ENCODE assay signal across 25 cellular contexts in genomic region chr15:39886418-39886817, GRCh38.
"Had no signal": no experiment of that assay in that cellular context is flagged by ENCODE, and none has a peak within 500 bp of the region (broad histone marks: within the 10 kb centered on the region; RNA-seq: fewer than 3 reads in every experiment).

No MANE protein-coding gene starts in this region.

- DNase-seq: activated CD4-positive, CD25-positive, alpha-beta regulatory T cell treated with anti-CD3 and anti-CD28 coated beads, Interleukin-2, amount 50 U/mL, for 72 hours; activated CD8-positive, alpha-beta memory T cell treated with anti-CD3 and anti-CD28 coated beads for 24 hours; activated CD8-positive, alpha-beta memory T cell treated with anti-CD3 and anti-CD28 coated beads, Interleukin-2, amount 50 U/mL, for 48 hours; activated effector memory CD4-positive, alpha-beta T cell treated with Interleukin-2 at 50 U/mL for 16 hours; activated naive CD4-positive, alpha-beta T cell treated with anti-CD3 and anti-CD28 coated beads, Interleukin-2, amount 50 U/mL, for 16 hours; activated T-cell treated with anti-CD3 and anti-CD28 coated beads, Interleukin-2, amount 50 U/mL, for 48 hours; dermis blood vessel endothelial cell; effector memory CD4-positive, alpha-beta T cell; foreskin fibroblast; glutamatergic neuron; hippocampal formation; immature natural killer cell; kidney glomerular epithelial cell; left ventricle myocardium inferior; mucosa of descending colon; naive B cell; right cardiac atrium; stimulated activated naive CD8-positive, alpha-beta T cell treated with anti-CD3 and anti-CD28 coated beads, Interleukin-15, amount 100 ng/mL, for 72 hours; trophoblast cell had no signal

- H3K4me1 ChIP-seq: left ventricle myocardium inferior, vagina had no signal

- H3K27ac Mint-ChIP-seq: immature natural killer cell; naive B cell; progenitor cell of endocrine pancreas; stimulated activated naive CD8-positive, alpha-beta T cell treated with anti-CD3 and anti-CD28 coated beads, Interleukin-15, amount 100 ng/mL, for 72 hours; T-helper 1 cell treated with Interleukin-12 subunit alpha and Interleukin-12 subunit beta and Interleukin-4 antibody, amounts not matched to agents 30 μg/mL and 1 μg/mL, for 36 hours had no signal

- H3K9me3 ChIP-seq: ascending aorta, left ventricle myocardium inferior, mucosa of descending colon, vagina had no signal

- ATAC-seq: mucosa of descending colon; right cardiac atrium; stimulated activated naive CD8-positive, alpha-beta T cell treated with anti-CD3 and anti-CD28 coated beads, Interleukin-15, amount 100 ng/mL, for 72 hours had no signal

- H3K4me3 Mint-ChIP-seq: immature natural killer cell; naive B cell; neural crest cell; stimulated activated naive CD8-positive, alpha-beta T cell treated with anti-CD3 and anti-CD28 coated beads, Interleukin-15, amount 100 ng/mL, for 72 hours; T-helper 1 cell treated with Interleukin-12 subunit alpha and Interleukin-12 subunit beta and Interleukin-4 antibody, amounts not matched to agents 30 μg/mL and 1 μg/mL, for 36 hours had no signal

- H3K36me3 ChIP-seq: ascending aorta, left ventricle myocardium inferior, vagina had no signal

- H3K36me3 Mint-ChIP-seq: immature natural killer cell, naive B cell had no signal

- H3K4me1 Mint-ChIP-seq: immature natural killer cell; naive B cell; neural crest cell; stimulated activated naive CD8-positive, alpha-beta T cell treated with anti-CD3 and anti-CD28 coated beads, Interleukin-15, amount 100 ng/mL, for 72 hours had no signal

- H3K4me3 ChIP-seq: ascending aorta, left ventricle myocardium inferior, mucosa of descending colon, skin epidermis, vagina had no signal

- H3K9me3 Mint-ChIP-seq: immature natural killer cell; naive B cell; neural crest cell; stimulated activated naive CD8-positive, alpha-beta T cell treated with anti-CD3 and anti-CD28 coated beads, Interleukin-15, amount 100 ng/mL, for 72 hours; T-helper 1 cell treated with Interleukin-12 subunit alpha and Interleukin-12 subunit beta and Interleukin-4 antibody, amounts not matched to agents 30 μg/mL and 1 μg/mL, for 36 hours had no signal

- H3K27me3 ChIP-seq: ascending aorta, vagina had no signal

- H3K27me3 Mint-ChIP-seq: naive B cell; progenitor cell of endocrine pancreas; stimulated activated naive CD8-positive, alpha-beta T cell treated with anti-CD3 and anti-CD28 coated beads, Interleukin-15, amount 100 ng/mL, for 72 hours had no signal

- H3K27ac ChIP-seq: ascending aorta, left ventricle myocardium inferior, skin epidermis, vagina had no signal
